In genomic region chr11:65477271-65478029, GRCh38 we compare ENCODE assay signal across 8 cellular contexts.
DNase-seq lines count a peak whose midpoint lies in the region; ATAC-seq and TF ChIP-seq lines count a peak whose summit lies in the region.

No MANE protein-coding gene starts in this region.

- TF ChIP-seq CTCF in choroid plexus epithelial cell (conservative IDR thresholded peaks at IDR 0.05; ENCODE audit: low read depth, low read length) = no peak

- TF ChIP-seq POLR2A in GM19193 (IDR thresholded peaks at IDR 0.05; ENCODE audit: extremely low read depth, insufficient read depth, insufficient read length) = peak; percentile 89

- DNase-seq in Ammon's horn (ENCODE audit: low spot score) = peak; percentile 97
- DNase-seq in NCI-H510A treated with DMSO at 0.1 percent for 48 hours (lab: John Stamatoyannopoulos, UW) = peak; percentile 91
- peak; percentile 90 to 91 for DNase-seq in activated CD4-positive, alpha-beta T cell treated with anti-CD3 and anti-CD28 coated beads for 4 hours
- peak; percentile 95 for DNase-seq in choroid plexus epithelial cell (ENCODE audit: low read depth)
- DNase-seq in left kidney (ENCODE audit: low read depth, low spot score) = peak; percentile 98
- DNase-seq in stimulated activated CD4-positive, alpha-beta T cell treated with anti-CD3 and anti-CD28 coated beads, Interleukin-2, amount 100 ng/mL, for 24 hours = peak; percentile 94 to 96

- peak; percentile 74 for ATAC-seq in HG03439 (IDR thresholded peaks at IDR 0.05; ENCODE audit: unreplicated experiment)

- peak overlapping the region; percentile 74 for H3K4me3 ChIP-seq in choroid plexus epithelial cell (ENCODE audit: low read depth, low read length)

Comparison
In these comparisons a context has a peak if more than half of its experiments do, and no peak if none do; other contexts are left out.
1. Peak in every context shown above with its lines: DNase-seq, ATAC-seq and H3K4me3 ChIP-seq.